ENCODE assay signal across 8 cellular contexts in genomic region chr20:13771853-13772453, GRCh38. TPM values are rescaled to one million over a fixed set of nuclear protein-coding genes. Genes with fewer than 3 reads are reported as not detected.
DNase-seq lines count a peak whose midpoint lies in the region; ATAC-seq, FAIRE-seq and TF ChIP-seq lines count a peak whose summit lies in the region.

No MANE protein-coding gene starts in this region.

- WGBS in suprapubic skin, result 52% methylated on average over 4 of the region's 4 CpGs

- TF ChIP-seq CTCF in SU-DHL-6 (IDR thresholded peaks at IDR 0.05; ENCODE audit: insufficient read depth, low read length, poor library complexity, severe bottlenecking), result peak; percentile 43
- TF ChIP-seq CTCF in suprapubic skin (IDR thresholded peaks at IDR 0.05), result peak in 1 of 2 donors; percentile 26
- TF ChIP-seq CTCF in WERI-Rb-1 (IDR thresholded peaks at IDR 0.05; ENCODE audit: low read depth, low read length), result no peak

- peak; percentile 91 for FAIRE-seq in G401.6 (lab: Jason Lieb, UNC)

- no peak overlapping the region for H3K27ac ChIP-seq in Karpas-422 (ENCODE audit: low read length)
- no peak overlapping the region for H3K27ac ChIP-seq in SU-DHL-6 (ENCODE audit: low read depth, low read length)
- H3K27ac ChIP-seq in suprapubic skin, result no peak overlapping the region
- H3K27ac ChIP-seq in WERI-Rb-1, result no peak overlapping the region

- H3K4me3 ChIP-seq in Karpas-422 (ENCODE audit: low read length) (no peak overlapping the region), SU-DHL-6 (ENCODE audit: insufficient read depth, low read length, poor library complexity, severe bottlenecking) (no peak overlapping the region), suprapubic skin (no peak overlapping the region), WERI-Rb-1 (ENCODE audit: low read depth, low read length) (no peak overlapping the region)

- no peaks in the 10 kb centered on the region for H3K4me1 ChIP-seq in Karpas-422 (ENCODE audit: low read length)
- H3K4me1 ChIP-seq in suprapubic skin, result no peaks in the 10 kb centered on the region

- H3K27me3 ChIP-seq in Karpas-422 (ENCODE audit: low read length), result no peaks in the 10 kb centered on the region
- H3K27me3 ChIP-seq in SU-DHL-6 (ENCODE audit: low read length), result no peaks in the 10 kb centered on the region
- no peaks in the 10 kb centered on the region for H3K27me3 ChIP-seq in suprapubic skin
- H3K27me3 ChIP-seq in WERI-Rb-1 (ENCODE audit: insufficient read depth, low read depth, severe bottlenecking), result no peaks in the 10 kb centered on the region

- H3K4me2 ChIP-seq in Karpas-422 (ENCODE audit: low read depth, low read length, poor library complexity, severe bottlenecking), result no peak overlapping the region
- no peak overlapping the region for H3K4me2 ChIP-seq in SU-DHL-6 (ENCODE audit: low read depth, low read length, poor library complexity, severe bottlenecking)

- peaks cover 9% of the 10 kb centered on the region for H3F3A ChIP-seq in SU-DHL-6 (ENCODE audit: insufficient read depth)

- H3K9me2 ChIP-seq in Karpas-422 (replicated peaks; ENCODE audit: insufficient read depth, low read length), result no peaks in the 10 kb centered on the region
- no peaks in the 10 kb centered on the region for H3K9me2 ChIP-seq in SU-DHL-6 (replicated peaks; ENCODE audit: insufficient read depth, low read length)

- H3K9me3 ChIP-seq in Karpas-422 (ENCODE audit: low read length) (no peaks in the 10 kb centered on the region; the same call in 1 of the 2 replicates), SU-DHL-6 (ENCODE audit: insufficient read depth, low read length) (no peaks in the 10 kb centered on the region), suprapubic skin (no peaks in the 10 kb centered on the region), WERI-Rb-1 (ENCODE audit: severe bottlenecking) (no peaks in the 10 kb centered on the region)

- DNase-seq in Karpas-422 (peak; percentile 79), iPS-NIHi7 (ENCODE audit: extremely low spot score) (peak; percentile 10), cortex of kidney (lab: John Stamatoyannopoulos, UW) (no peak), suprapubic skin (ENCODE audit: low spot score in 2 of 2) (no peak), WERI-Rb-1 (no peak)

- H4K20me1 ChIP-seq in Karpas-422 (ENCODE audit: insufficient read depth, low read depth, low read length) (no peaks in the 10 kb centered on the region), SU-DHL-6 (ENCODE audit: low read depth, low read length) (peaks cover 22% of the 10 kb centered on the region)

- no peak for ATAC-seq in HG02623 (IDR thresholded peaks at IDR 0.05; ENCODE audit: unreplicated experiment)

- H2AFZ ChIP-seq in Karpas-422 (ENCODE audit: low read length) (no peak overlapping the region), SU-DHL-6 (ENCODE audit: low read depth, low read length, severe bottlenecking) (no peak overlapping the region)

- H3K9ac ChIP-seq in Karpas-422 (ENCODE audit: low read length) (no peak overlapping the region), SU-DHL-6 (ENCODE audit: low read length) (no peak overlapping the region)

- peaks cover 91% of the 10 kb centered on the region for H3K36me3 ChIP-seq in Karpas-422 (ENCODE audit: insufficient read depth, low read length)
- H3K36me3 ChIP-seq in SU-DHL-6 (ENCODE audit: low read length), result peaks cover 63% of the 10 kb centered on the region
- peaks cover 71% of the 10 kb centered on the region for H3K36me3 ChIP-seq in suprapubic skin
- peaks cover 68% of the 10 kb centered on the region for H3K36me3 ChIP-seq in WERI-Rb-1

- no peak for TF ChIP-seq POLR2A in suprapubic skin (IDR thresholded peaks at IDR 0.05)

- peaks cover 24% of the 10 kb centered on the region for H3K79me2 ChIP-seq in Karpas-422 (ENCODE audit: low read length)
- H3K79me2 ChIP-seq in SU-DHL-6 (ENCODE audit: insufficient read depth, low read length), result no peaks in the 10 kb centered on the region

- no peak for TF ChIP-seq EP300 in suprapubic skin (IDR thresholded peaks at IDR 0.05)

RNA-seq across cellular contexts. Expression of gene ESF1, which starts 12.8 kb away (rescaled TPM):
- 12.2 and 16.9 TPM in 2 replicates for total RNA-seq in Karpas-422 (2014; rRNA removed; shearing (Covaris generic); ENCODE audit: low replicate concordance)
- 10 to 100 TPM in 3 of 4 donors, 1 to 10 TPM in 1; 9.0 to 20.4 (median 10.9) TPM for total RNA-seq in suprapubic skin

RNA-seq across cellular contexts. Expression of gene NDUFAF5, which starts 12.9 kb away (rescaled TPM):
- total RNA-seq in Karpas-422 (2014; rRNA removed; shearing (Covaris generic); ENCODE audit: low replicate concordance), result 11.6 and 18.9 TPM in 2 replicates
- 10 to 100 TPM in 3 of 4 donors, 1 to 10 TPM in 1; 5.3 to 47.9 (median 20.1) TPM for total RNA-seq in suprapubic skin

Comparison
In these comparisons a context has a peak if more than half of its experiments do, and no peak if none do; other contexts are left out.
1. DNase-seq: peak in Karpas-422 (single experiment) and iPS-NIHi7 (single experiment); none in cortex of kidney (single experiment), suprapubic skin (0 of 2) and WERI-Rb-1 (single experiment).